Comparison of ENCODE assay signal across 10 cellular contexts in genomic region chr18:63741769-63742168, GRCh38. TPM values are rescaled to one million over a fixed set of nuclear protein-coding genes. Genes with fewer than 3 reads are reported as not detected.
DNase-seq lines count a peak whose midpoint lies in the region; ATAC-seq, FAIRE-seq and TF ChIP-seq lines count a peak whose summit lies in the region.
"Had no signal": no experiment of that assay in that cellular context is flagged by ENCODE, and none has a peak within 500 bp of the region (broad histone marks: within the 10 kb centered on the region; RNA-seq: fewer than 3 reads in every experiment).

No MANE protein-coding gene starts in this region.

- no peak overlapping the region for H3K4me3 Mint-ChIP-seq in HFFc6

- H3K36me3 Mint-ChIP-seq in HFFc6 (ENCODE audit: low read depth), result no peaks in the 10 kb centered on the region

- no peaks in the 10 kb centered on the region for H3K9me3 Mint-ChIP-seq in HFFc6

- FAIRE-seq in kidney (lab: Jason Lieb, UNC), result no peak

- H3K27me3 Mint-ChIP-seq in HFFc6 (ENCODE audit: insufficient read depth), result no peaks in the 10 kb centered on the region

- TF ChIP-seq CTCF in HFFc6 (IDR thresholded peaks at IDR 0.05) (peak; percentile 84), VCaP (conservative IDR thresholded peaks at IDR 0.05) (peak; percentile 87), kidney (IDR thresholded peaks at IDR 0.05; ENCODE audit: borderline replicate concordance, extremely low read depth, insufficient read depth) (peak; percentile 22), right atrium auricular region (IDR thresholded peaks at IDR 0.05) (no peak)

- H3K27ac ChIP-seq in VCaP (no peak overlapping the region), kidney (ENCODE audit: low read depth in 2 of 2, low read length in 2 of 2) (no peak overlapping the region), right atrium auricular region (no peak overlapping the region)

- H3K27ac Mint-ChIP-seq in HFFc6, result no peak overlapping the region

- H3K4me1 Mint-ChIP-seq in HFFc6 (ENCODE audit: low read depth), result peaks cover 60% of the 10 kb centered on the region

- H3K4me1 ChIP-seq in kidney (ENCODE audit: control insufficient read depth in 1 of 2, insufficient read depth in 1 of 2, low read depth in 1 of 2, low read length in 2 of 2) (no peaks in the 10 kb centered on the region), right atrium auricular region (no peaks in the 10 kb centered on the region)

- H3K9ac ChIP-seq in kidney (ENCODE audit: low read length in 2 of 2), result no peak overlapping the region

- intact Hi-C loops in kidney (cut with DNase I), result no loop called here

- peak; percentile 48 for DNase-seq in AG08395 (ENCODE audit: low spot score)
- DNase-seq in HFFc6, result peak; percentile 76
- DNase-seq in kidney, result no peak
- no peak for DNase-seq in NCI-H1694 treated with DMSO at 0.1 percent for 48 hours (lab: John Stamatoyannopoulos, UW)
- DNase-seq in right atrium auricular region (ENCODE audit: low spot score), result no peak
- no peak for DNase-seq in NCI-H774 (lab: John Stamatoyannopoulos, UW)
- DNase-seq: SIG-M5 had no signal

- no peaks in the 10 kb centered on the region for H3K9me3 ChIP-seq in kidney (ENCODE audit: control insufficient read depth in 1 of 2, low read length in 2 of 2)
- no peaks in the 10 kb centered on the region for H3K9me3 ChIP-seq in right atrium auricular region

- H3K4me3 ChIP-seq in kidney (ENCODE audit: low read length in 2 of 2) (no peak overlapping the region), right atrium auricular region (no peak overlapping the region)

- no peak for ATAC-seq in HG02678 (IDR thresholded peaks at IDR 0.05; ENCODE audit: unreplicated experiment)

- no peaks in the 10 kb centered on the region for H3K27me3 ChIP-seq in right atrium auricular region

- H3K36me3 ChIP-seq in kidney (ENCODE audit: control insufficient read depth in 1 of 2, insufficient read depth in 2 of 2, low read length in 2 of 2) (no peaks in the 10 kb centered on the region), right atrium auricular region (no peaks in the 10 kb centered on the region)

RNA-seq across cellular contexts. Expression of gene SERPINB7, which starts 33.4 kb away (rescaled TPM):
- 100 to 1,000 TPM; 149 to 397 (median 200) TPM for total RNA-seq in HFFc6 (2021; fragmentation: NEBNext Ultra II Directional; extraction: Animal tissue kit (Norgen Biotek cat#: 25700))
- total RNA-seq in kidney (0.47 TPM), right atrium auricular region (under 1 TPM in 1 of 2 donors, not detected in 1; 0.71 TPM)
- 0.45 TPM for polyA plus RNA-seq in kidney (ENCODE audit: insufficient read depth, low read depth, low replicate concordance)
- total RNA-seq: posterior vena cava had no signal

RNA-seq across cellular contexts. Expression of gene SERPINB11, which starts 39.0 kb away (rescaled TPM):
- total RNA-seq in HFFc6 (2021; fragmentation: NEBNext Ultra II Directional; extraction: Animal tissue kit (Norgen Biotek cat#: 25700)), result not detected
- total RNA-seq in kidney (not detected), right atrium auricular region (not detected)
- not detected for polyA plus RNA-seq in kidney (ENCODE audit: insufficient read depth, low read depth, low replicate concordance)
- total RNA-seq: posterior vena cava had no signal

Comparison
In these comparisons a context has a peak if more than half of its experiments do, and no peak if none do; other contexts are left out.
1. DNase-seq: peak in AG08395 (single experiment) and HFFc6 (single experiment); none in kidney (single experiment), NCI-H1694 treated with DMSO at 0.1 percent for 48 hours (single experiment), right atrium auricular region (single experiment) and NCI-H774 (single experiment).
2. CTCF ChIP-seq: peak in HFFc6 (single experiment), VCaP (single experiment) and kidney (single experiment); none in right atrium auricular region (0 of 2).
3. RNA of gene SERPINB7, which starts 33.4 kb away (total RNA-seq): 149 to 397 TPM in HFFc6; 0.71 TPM in right atrium auricular region and 0.47 TPM in kidney (single experiment); every median in the first group is over 10 times any median in the second.